8 cellular contexts compared by ENCODE assay signal in the genomic region with DNA sequence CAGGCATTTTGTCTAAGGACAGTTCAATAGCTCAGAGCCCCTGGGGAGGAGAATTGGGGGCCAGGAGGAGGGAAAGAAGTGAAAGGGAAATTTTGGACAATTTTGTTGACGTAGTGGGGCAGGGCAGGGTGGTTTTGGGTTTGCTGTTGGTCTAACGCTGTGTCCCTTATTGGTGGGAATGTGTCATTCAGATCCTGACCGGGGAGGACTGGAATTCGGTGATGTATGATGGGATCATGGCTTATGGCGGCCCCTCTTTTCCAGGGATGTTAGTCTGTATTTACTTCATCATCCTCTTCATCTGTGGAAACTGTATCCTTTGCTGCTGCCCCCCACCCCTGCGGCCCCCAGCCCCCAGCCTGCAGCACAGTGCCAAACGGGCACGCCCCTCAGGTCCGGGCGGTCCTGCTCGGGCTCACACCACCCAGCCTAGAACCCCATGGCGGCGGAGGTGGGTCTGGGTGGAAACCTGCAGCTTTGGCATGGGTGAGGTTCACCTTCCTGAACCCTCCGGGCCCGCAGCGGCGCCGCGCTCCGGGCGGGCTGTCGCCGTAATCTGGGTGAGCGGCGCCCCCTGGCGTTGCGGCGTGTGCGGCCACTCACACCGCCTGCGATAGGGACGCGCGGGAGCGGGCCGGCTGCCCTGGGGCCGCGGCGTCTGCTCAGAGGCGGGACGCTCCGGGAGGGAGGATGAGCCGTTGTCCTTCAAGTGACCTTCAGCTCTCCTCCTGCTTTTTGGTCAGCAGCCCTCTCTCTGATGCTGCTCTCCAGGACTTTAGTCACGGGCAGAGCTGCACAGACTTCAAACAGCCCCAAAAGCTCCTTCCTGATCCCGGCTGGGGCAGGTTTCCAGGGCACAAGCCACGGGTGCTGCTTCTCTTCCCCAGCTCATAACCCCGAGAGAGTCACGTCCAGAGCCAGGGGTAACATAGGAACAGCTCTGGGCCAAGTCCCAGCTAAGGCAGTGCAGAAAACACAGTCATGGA.
DNase-seq lines count a peak whose midpoint lies in the region; ATAC-seq and TF ChIP-seq lines count a peak whose summit lies in the region.

No MANE protein-coding gene starts in this region.

- H3K4me3 Mint-ChIP-seq in activated naive CD4-positive, alpha-beta T cell treated with anti-CD3 and anti-CD28 coated beads for 36 hours: no peak overlapping the region

- no peaks in the 10 kb centered on the region for H3K36me3 ChIP-seq in HCT116 (ENCODE audit: control insufficient read depth in 1 of 2, insufficient read depth in 2 of 2, low read length in 2 of 2)
- H3K36me3 ChIP-seq in PC-3 (ENCODE audit: low read depth, low read length): no peaks in the 10 kb centered on the region
- no peaks in the 10 kb centered on the region for H3K36me3 ChIP-seq in ovary

- H3K79me2 ChIP-seq in HCT116 (ENCODE audit: insufficient read depth, low read length) (no peaks in the 10 kb centered on the region), PC-3 (ENCODE audit: low read length) (no peaks in the 10 kb centered on the region)

- no peak overlapping the region for H3K27ac ChIP-seq in HCT116 (ENCODE audit: low read depth, low read length)
- H3K27ac ChIP-seq in PC-3 (ENCODE audit: low read length): no peak overlapping the region
- H3K27ac ChIP-seq in ovary: no peak overlapping the region

- H3K27me3 Mint-ChIP-seq in activated naive CD4-positive, alpha-beta T cell treated with anti-CD3 and anti-CD28 coated beads for 36 hours (ENCODE audit: low read depth): peaks cover 29% of the 10 kb centered on the region

- BruUV-seq in HCT116 (replicated peaks; lab: Mats Ljungman, UMichigan) (no TSS peak), PC-3 (replicated peaks; lab: Mats Ljungman, UMichigan) (no TSS peak)

- RAD21 ChIA-PET in HCT116 (lab: Charles Lee; ENCODE audit: low non-redundant PET in 1 of 2, low total read pairs in 2 of 2, uncharacterized antibody in 2 of 2, unreplicated experiment in 2 of 2): interaction anchor here in 1 of 2 experiments (0.6 kb wide), 1 partner anchor 223 kb away, joined by 3 read pairs; no protein-coding TSS in a partner anchor

- H3K4me2 ChIP-seq in HCT116 (ENCODE audit: low read length) (peak overlapping the region; percentile 59), PC-3 (ENCODE audit: low read length) (no peak overlapping the region)

- POLR2A ChIA-PET in HCT116 (lab: Charles Lee): no interaction called here
- POLR2A ChIA-PET in PC-3 (lab: Charles Lee; ENCODE audit: unreplicated experiment): no interaction called here

- TF ChIP-seq CTCF in HCT116 (IDR thresholded peaks at IDR 0.05 in 2 of 3, conservative IDR thresholded peaks at IDR 0.05 in 1 of 3; ENCODE audit: borderline replicate concordance in 1 of 3, insufficient read depth in 1 of 3, low read depth in 2 of 3, low read length in 2 of 3): peak; percentile 66 to 83 (median 81)
- TF ChIP-seq CTCF in PC-3 (conservative IDR thresholded peaks at IDR 0.05; ENCODE audit: low read depth, low read length): peak; percentile 74
- TF ChIP-seq CTCF in ovary (IDR thresholded peaks at IDR 0.05): peak; percentile 24 to 72 (median 72)

- H3K27ac Mint-ChIP-seq in activated naive CD4-positive, alpha-beta T cell treated with anti-CD3 and anti-CD28 coated beads for 36 hours: no peak overlapping the region

- H4K20me1 ChIP-seq in HCT116 (ENCODE audit: insufficient read depth): no peaks in the 10 kb centered on the region
- no peaks in the 10 kb centered on the region for H4K20me1 ChIP-seq in PC-3 (ENCODE audit: low read length)

- H3K9me3 Mint-ChIP-seq in activated naive CD4-positive, alpha-beta T cell treated with anti-CD3 and anti-CD28 coated beads for 36 hours: no peaks in the 10 kb centered on the region

- no peaks in the 10 kb centered on the region for H3F3A ChIP-seq in PC-3 (ENCODE audit: low read length, unreplicated experiment)

- H3K27me3 ChIP-seq in HCT116 (ENCODE audit: insufficient read depth, low read length): peaks cover 27% of the 10 kb centered on the region
- H3K27me3 ChIP-seq in PC-3 (ENCODE audit: low read length): peaks cover 54% of the 10 kb centered on the region
- H3K27me3 ChIP-seq in ovary: no peaks in the 10 kb centered on the region

- H3K4me1 Mint-ChIP-seq in activated naive CD4-positive, alpha-beta T cell treated with anti-CD3 and anti-CD28 coated beads for 36 hours (ENCODE audit: low read depth): peaks cover 3% of the 10 kb centered on the region

- H3K9me3 ChIP-seq in HCT116 (ENCODE audit: control insufficient read depth in 1 of 2, insufficient read depth in 1 of 2, low read depth in 1 of 2, low read length in 2 of 2): no peaks in the 10 kb centered on the region
- H3K9me3 ChIP-seq in PC-3 (ENCODE audit: low read length): no peaks in the 10 kb centered on the region
- H3K9me3 ChIP-seq in ovary: no peaks in the 10 kb centered on the region

- H2AFZ ChIP-seq in HCT116 (ENCODE audit: low read depth, low read length, poor library complexity, severe bottlenecking): peak overlapping the region; percentile 78
- no peak overlapping the region for H2AFZ ChIP-seq in PC-3 (ENCODE audit: low read length)

- H3K4me3 ChIP-seq in HCT116 (replicated peaks in 1 of 2; ENCODE audit: low read depth in 1 of 2, low read length in 2 of 2): no peak overlapping the region; a peak in 1 of 4 replicates
- no peak overlapping the region for H3K4me3 ChIP-seq in PC-3 (ENCODE audit: low read length)
- H3K4me3 ChIP-seq in ovary: no peak overlapping the region

- TF ChIP-seq POLR2A in HCT116 (IDR thresholded peaks at IDR 0.05; ENCODE audit: borderline replicate concordance, extremely low read depth, insufficient read depth, insufficient read length) (no peak), ovary (IDR thresholded peaks at IDR 0.05) (no peak)

- TF ChIP-seq EP300 in ovary (IDR thresholded peaks at IDR 0.05): no peak

- WGBS in ovary, 3 donors: 11 to 23% (median 13%) methylated on average over 31 to 48 of the region's 48 CpGs

- peak; percentile 92 for TF ChIP-seq RAD21 in HCT116 (IDR thresholded peaks at IDR 0.05; ENCODE audit: low read depth)

- H3K9ac ChIP-seq in HCT116 (ENCODE audit: low read length): no peak overlapping the region
- no peak overlapping the region for H3K9ac ChIP-seq in PC-3 (ENCODE audit: low read length)

- intact Hi-C loops in HCT116 (cut with micrococcal nuclease) (loop anchor here (1.0 to 10.0 kb wide), 6 partner anchors 198 to 948 kb away; no protein-coding TSS in a partner anchor), PC-3 (cut with micrococcal nuclease) (no loop called here), ovary (cut with DNase I) (loop anchor here in 3 of 4 donors (5.0 to 10.0 kb wide), 5 partner anchors 288 to 938 kb away; partner anchors contain the start of gene CACNA1C (in 3 of the 3))
- intact Hi-C loops in activated naive CD4-positive, alpha-beta T cell treated with anti-CD3 and anti-CD28 coated beads for 36 hours (cut with micrococcal nuclease): loop anchor here (1.0 to 10.0 kb wide), 5 partner anchors 201 to 948 kb away; no protein-coding TSS in a partner anchor

- H3K9me2 ChIP-seq in HCT116 (ENCODE audit: insufficient read depth): no peaks in the 10 kb centered on the region
- H3K9me2 ChIP-seq in PC-3 (replicated peaks; ENCODE audit: low read length): no peaks in the 10 kb centered on the region

- DNase-seq in C1 segment of cervical spinal cord (lab: John Stamatoyannopoulos, UW) (peak in 8 of 14 donors; percentile 7 to 62 (median 20)), HCT116 (ENCODE audit: low read depth, low spot score) (peak; percentile 10), PC-3 (peak; percentile 49), glomerular visceral epithelial cell (ENCODE audit: extremely low spot score) (peak; percentile 36), ovary (peak; percentile 26 to 78 (median 69)), NCI-H2171 treated with DMSO at 0.1 percent for 48 hours (lab: John Stamatoyannopoulos, UW) (no peak)
- peak; percentile 62 for DNase-seq in activated naive CD4-positive, alpha-beta T cell treated with anti-CD3 and anti-CD28 coated beads for 36 hours

- CTCF ChIA-PET in HCT116 (lab: Charles Lee): interaction anchor here (0.8 to 1.8 kb wide), 9 partner anchors 9 to 643 kb away, joined by 3 to 5 read pairs (median 4); no protein-coding TSS in a partner anchor
- CTCF ChIA-PET in PC-3 (lab: Charles Lee): no interaction called here
- CTCF ChIA-PET in activated naive CD4-positive, alpha-beta T cell treated with anti-CD3 and anti-CD28 coated beads for 36 hours (lab: Charles Lee): interaction anchor here (0.6 to 1.5 kb wide), 16 partner anchors 10 to 572 kb away, joined by 3 to 6 read pairs (median 3); no protein-coding TSS in a partner anchor

- ATAC-seq in HCT116 (peak; percentile 99), PC-3 (peak; percentile 76), HG03469 (IDR thresholded peaks at IDR 0.05; ENCODE audit: unreplicated experiment) (no peak)

- no peaks in the 10 kb centered on the region for H3K36me3 Mint-ChIP-seq in activated naive CD4-positive, alpha-beta T cell treated with anti-CD3 and anti-CD28 coated beads for 36 hours (ENCODE audit: low read depth)

- H3K4me1 ChIP-seq in HCT116 (ENCODE audit: control insufficient read depth in 1 of 2, insufficient read depth in 2 of 2, low read length in 2 of 2) (peaks cover 3 to 8% of the 10 kb centered on the region in 2 experiments; a peak in 3 of 4 replicates), PC-3 (ENCODE audit: insufficient read depth, low read length) (no peaks in the 10 kb centered on the region), ovary (ENCODE audit: insufficient read depth) (peaks cover 2% of the 10 kb centered on the region)

TF ChIP-seq in HCT116, 20 proteins besides CTCF, POLR2A, EP300 and RAD21 (continues in another document):
- TF ChIP-seq TCF7L2 (IDR thresholded peaks at IDR 0.05; ENCODE audit: borderline replicate concordance, extremely low read depth, insufficient read depth, insufficient read length) (no peak), YY1 (IDR thresholded peaks at IDR 0.05; ENCODE audit: extremely low read depth, insufficient replicate concordance, low read depth, low read length) (no peak), POLR2AphosphoS5 (IDR thresholded peaks at IDR 0.05; ENCODE audit: low read depth, low read length) (no peak), EGR1 (IDR thresholded peaks at IDR 0.05; ENCODE audit: low read depth) (no peak), ZFX (IDR thresholded peaks at IDR 0.05) (no peak), CBX3 (IDR thresholded peaks at IDR 0.05; ENCODE audit: low read depth) (no peak), EZH2 (IDR thresholded peaks at IDR 0.05) (no peak), SIN3A (IDR thresholded peaks at IDR 0.05; ENCODE audit: low read depth) (no peak), ZNF274 (IDR thresholded peaks at IDR 0.05; ENCODE audit: low read depth, low read length) (no peak)
- TF ChIP-seq, protein P1, sequence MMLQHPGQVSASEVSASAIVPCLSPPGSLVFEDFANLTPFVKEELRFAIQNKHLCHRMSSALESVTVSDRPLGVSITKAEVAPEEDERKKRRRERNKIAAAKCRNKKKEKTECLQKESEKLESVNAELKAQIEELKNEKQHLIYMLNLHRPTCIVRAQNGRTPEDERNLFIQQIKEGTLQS (IDR thresholded peaks at IDR 0.05): no peak
